Comparison of ENCODE assay signal across 1 cellular context in the genomic region with DNA sequence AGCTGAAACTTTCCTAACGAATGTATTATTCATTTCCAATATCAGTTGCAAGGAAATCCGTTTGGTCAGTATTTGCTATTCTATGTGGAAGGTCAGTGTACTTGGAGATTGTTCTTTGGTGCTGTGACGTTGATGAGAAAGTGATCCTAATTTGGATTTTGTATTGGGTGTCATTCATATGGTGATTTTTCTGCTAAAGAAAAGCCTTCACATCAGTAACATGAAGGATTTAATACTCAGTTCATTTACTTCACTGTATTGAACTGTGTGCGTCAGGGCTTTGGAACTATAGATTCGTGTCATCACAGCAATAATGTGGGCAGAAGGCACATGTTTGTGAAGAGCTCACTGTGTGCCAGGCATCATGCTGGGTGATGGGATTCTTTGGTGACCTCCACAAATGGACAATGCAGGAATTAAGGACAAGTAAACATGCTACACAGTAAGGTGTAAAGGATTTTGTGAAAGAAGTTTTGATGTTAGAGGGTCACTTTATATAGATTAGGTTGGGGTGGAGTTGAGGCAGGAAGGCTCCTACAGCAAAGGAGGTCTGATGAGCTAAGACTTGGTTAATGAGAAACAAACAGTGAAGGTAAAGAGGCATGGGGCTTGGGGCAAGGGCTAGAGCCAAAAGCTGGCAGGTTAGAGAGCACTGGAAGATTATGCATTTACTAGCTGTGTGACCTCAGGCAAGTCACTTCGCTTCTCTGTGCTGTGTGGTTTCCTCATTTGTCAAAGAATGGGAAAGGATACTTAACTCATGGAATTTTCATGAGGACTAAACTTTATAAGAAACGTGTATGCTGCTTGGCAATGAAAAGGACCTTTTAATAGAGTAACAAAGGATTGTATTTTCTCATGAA.
A peak's percentile ranks its signal among the peaks of the same experiment; 100 is the strongest.
TF ChIP-seq lines count a peak whose summit lies in the region.

No MANE protein-coding gene starts in this region.

TF ChIP-seq in H1, 55 proteins besides CTCF, POLR2A, EP300 and RAD21:
- no peak for TF ChIP-seq ASH2L (IDR thresholded peaks at IDR 0.05; ENCODE audit: low read length)
- no peak for TF ChIP-seq TCF12 (IDR thresholded peaks at IDR 0.05; ENCODE audit: low read depth, low read length)
- TF ChIP-seq RFX5 (IDR thresholded peaks at IDR 0.05; ENCODE audit: borderline replicate concordance, low read depth, low read length): no peak
- TF ChIP-seq, protein P1, sequence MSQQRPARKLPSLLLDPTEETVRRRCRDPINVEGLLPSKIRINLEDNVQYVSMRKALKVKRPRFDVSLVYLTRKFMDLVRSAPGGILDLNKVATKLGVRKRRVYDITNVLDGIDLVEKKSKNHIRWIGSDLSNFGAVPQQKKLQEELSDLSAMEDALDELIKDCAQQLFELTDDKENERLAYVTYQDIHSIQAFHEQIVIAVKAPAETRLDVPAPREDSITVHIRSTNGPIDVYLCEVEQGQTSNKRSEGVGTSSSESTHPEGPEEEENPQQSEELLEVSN (IDR thresholded peaks at IDR 0.05): no peak
- TF ChIP-seq, protein P2, sequence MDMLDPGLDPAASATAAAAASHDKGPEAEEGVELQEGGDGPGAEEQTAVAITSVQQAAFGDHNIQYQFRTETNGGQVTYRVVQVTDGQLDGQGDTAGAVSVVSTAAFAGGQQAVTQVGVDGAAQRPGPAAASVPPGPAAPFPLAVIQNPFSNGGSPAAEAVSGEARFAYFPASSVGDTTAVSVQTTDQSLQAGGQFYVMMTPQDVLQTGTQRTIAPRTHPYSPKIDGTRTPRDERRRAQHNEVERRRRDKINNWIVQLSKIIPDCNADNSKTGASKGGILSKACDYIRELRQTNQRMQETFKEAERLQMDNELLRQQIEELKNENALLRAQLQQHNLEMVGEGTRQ (IDR thresholded peaks at IDR 0.05; ENCODE audit: low read length): no peak
- no peak for TF ChIP-seq MAFK (IDR thresholded peaks at IDR 0.05; ENCODE audit: low read depth, low read length)
- TF ChIP-seq POLR2AphosphoS5 (IDR thresholded peaks at IDR 0.05; ENCODE audit: low read depth, low read length): 0 out of 2 replicates have a peak, but pooled peaks have one; percentile 11
- TF ChIP-seq RNF2 (IDR thresholded peaks at IDR 0.05; ENCODE audit: borderline replicate concordance, low read depth, low read length, missing control alignments, poor library complexity, severe bottlenecking): no peak
- no peak for TF ChIP-seq BRCA1 (IDR thresholded peaks at IDR 0.05; ENCODE audit: low read depth, low read length)
- TF ChIP-seq JUND (IDR thresholded peaks at IDR 0.05; ENCODE audit: low read length): no peak
- no peak for TF ChIP-seq RBBP5 (IDR thresholded peaks at IDR 0.05; ENCODE audit: borderline replicate concordance, low read depth, low read length)
- TF ChIP-seq, protein P3, sequence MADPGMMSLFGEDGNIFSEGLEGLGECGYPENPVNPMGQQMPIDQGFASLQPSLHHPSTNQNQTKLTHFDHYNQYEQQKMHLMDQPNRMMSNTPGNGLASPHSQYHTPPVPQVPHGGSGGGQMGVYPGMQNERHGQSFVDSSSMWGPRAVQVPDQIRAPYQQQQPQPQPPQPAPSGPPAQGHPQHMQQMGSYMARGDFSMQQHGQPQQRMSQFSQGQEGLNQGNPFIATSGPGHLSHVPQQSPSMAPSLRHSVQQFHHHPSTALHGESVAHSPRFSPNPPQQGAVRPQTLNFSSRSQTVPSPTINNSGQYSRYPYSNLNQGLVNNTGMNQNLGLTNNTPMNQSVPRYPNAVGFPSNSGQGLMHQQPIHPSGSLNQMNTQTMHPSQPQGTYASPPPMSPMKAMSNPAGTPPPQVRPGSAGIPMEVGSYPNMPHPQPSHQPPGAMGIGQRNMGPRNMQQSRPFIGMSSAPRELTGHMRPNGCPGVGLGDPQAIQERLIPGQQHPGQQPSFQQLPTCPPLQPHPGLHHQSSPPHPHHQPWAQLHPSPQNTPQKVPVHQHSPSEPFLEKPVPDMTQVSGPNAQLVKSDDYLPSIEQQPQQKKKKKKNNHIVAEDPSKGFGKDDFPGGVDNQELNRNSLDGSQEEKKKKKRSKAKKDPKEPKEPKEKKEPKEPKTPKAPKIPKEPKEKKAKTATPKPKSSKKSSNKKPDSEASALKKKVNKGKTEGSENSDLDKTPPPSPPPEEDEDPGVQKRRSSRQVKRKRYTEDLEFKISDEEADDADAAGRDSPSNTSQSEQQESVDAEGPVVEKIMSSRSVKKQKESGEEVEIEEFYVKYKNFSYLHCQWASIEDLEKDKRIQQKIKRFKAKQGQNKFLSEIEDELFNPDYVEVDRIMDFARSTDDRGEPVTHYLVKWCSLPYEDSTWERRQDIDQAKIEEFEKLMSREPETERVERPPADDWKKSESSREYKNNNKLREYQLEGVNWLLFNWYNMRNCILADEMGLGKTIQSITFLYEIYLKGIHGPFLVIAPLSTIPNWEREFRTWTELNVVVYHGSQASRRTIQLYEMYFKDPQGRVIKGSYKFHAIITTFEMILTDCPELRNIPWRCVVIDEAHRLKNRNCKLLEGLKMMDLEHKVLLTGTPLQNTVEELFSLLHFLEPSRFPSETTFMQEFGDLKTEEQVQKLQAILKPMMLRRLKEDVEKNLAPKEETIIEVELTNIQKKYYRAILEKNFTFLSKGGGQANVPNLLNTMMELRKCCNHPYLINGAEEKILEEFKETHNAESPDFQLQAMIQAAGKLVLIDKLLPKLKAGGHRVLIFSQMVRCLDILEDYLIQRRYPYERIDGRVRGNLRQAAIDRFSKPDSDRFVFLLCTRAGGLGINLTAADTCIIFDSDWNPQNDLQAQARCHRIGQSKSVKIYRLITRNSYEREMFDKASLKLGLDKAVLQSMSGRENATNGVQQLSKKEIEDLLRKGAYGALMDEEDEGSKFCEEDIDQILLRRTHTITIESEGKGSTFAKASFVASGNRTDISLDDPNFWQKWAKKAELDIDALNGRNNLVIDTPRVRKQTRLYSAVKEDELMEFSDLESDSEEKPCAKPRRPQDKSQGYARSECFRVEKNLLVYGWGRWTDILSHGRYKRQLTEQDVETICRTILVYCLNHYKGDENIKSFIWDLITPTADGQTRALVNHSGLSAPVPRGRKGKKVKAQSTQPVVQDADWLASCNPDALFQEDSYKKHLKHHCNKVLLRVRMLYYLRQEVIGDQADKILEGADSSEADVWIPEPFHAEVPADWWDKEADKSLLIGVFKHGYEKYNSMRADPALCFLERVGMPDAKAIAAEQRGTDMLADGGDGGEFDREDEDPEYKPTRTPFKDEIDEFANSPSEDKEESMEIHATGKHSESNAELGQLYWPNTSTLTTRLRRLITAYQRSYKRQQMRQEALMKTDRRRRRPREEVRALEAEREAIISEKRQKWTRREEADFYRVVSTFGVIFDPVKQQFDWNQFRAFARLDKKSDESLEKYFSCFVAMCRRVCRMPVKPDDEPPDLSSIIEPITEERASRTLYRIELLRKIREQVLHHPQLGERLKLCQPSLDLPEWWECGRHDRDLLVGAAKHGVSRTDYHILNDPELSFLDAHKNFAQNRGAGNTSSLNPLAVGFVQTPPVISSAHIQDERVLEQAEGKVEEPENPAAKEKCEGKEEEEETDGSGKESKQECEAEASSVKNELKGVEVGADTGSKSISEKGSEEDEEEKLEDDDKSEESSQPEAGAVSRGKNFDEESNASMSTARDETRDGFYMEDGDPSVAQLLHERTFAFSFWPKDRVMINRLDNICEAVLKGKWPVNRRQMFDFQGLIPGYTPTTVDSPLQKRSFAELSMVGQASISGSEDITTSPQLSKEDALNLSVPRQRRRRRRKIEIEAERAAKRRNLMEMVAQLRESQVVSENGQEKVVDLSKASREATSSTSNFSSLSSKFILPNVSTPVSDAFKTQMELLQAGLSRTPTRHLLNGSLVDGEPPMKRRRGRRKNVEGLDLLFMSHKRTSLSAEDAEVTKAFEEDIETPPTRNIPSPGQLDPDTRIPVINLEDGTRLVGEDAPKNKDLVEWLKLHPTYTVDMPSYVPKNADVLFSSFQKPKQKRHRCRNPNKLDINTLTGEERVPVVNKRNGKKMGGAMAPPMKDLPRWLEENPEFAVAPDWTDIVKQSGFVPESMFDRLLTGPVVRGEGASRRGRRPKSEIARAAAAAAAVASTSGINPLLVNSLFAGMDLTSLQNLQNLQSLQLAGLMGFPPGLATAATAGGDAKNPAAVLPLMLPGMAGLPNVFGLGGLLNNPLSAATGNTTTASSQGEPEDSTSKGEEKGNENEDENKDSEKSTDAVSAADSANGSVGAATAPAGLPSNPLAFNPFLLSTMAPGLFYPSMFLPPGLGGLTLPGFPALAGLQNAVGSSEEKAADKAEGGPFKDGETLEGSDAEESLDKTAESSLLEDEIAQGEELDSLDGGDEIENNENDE (IDR thresholded peaks at IDR 0.05; ENCODE audit: insufficient replicate concordance, low read length): no peak
- no peak for TF ChIP-seq SRF (IDR thresholded peaks at IDR 0.05; ENCODE audit: low read depth, low read length)
- TF ChIP-seq KDM1A (IDR thresholded peaks at IDR 0.05; ENCODE audit: borderline replicate concordance, low read length): peak; percentile 81
- TF ChIP-seq TAF7 (optimal IDR thresholded peaks at IDR 0.05; ENCODE audit: borderline replicate concordance, low read depth, low read length): no peak
